Comparison of ENCODE assay signal across 32 cellular contexts in the genomic region with DNA sequence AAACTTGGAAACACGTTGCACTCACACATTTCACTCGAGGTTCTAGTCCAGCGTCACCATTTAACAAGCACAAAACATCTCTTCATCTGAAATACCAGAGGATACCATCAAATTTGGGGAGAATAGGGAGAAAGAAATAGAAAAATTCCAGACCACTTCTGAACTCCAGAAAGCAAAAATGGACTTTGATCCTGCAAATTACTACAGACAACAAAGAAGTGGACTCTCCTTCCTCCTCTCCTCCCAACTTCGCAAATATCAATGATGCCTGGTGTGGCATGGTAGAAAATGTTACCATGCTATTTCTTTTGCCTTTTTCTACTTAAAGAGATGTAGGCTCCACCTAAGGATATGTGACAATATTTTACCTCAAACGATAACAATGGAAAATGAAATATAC.
"Had no signal": no experiment of that assay in that cellular context is flagged by ENCODE, and none has a peak within 500 bp of the region (broad histone marks: within the 10 kb centered on the region; RNA-seq: fewer than 3 reads in every experiment).

No MANE protein-coding gene starts in this region.

- H3K27ac ChIP-seq: ascending aorta, breast epithelium, cardiac muscle cell, colonic mucosa, epithelial cell of prostate, esophagus squamous epithelium, gastroesophageal sphincter, heart right ventricle, VCaP had no signal

- H3K36me3 ChIP-seq: ascending aorta, breast epithelium, cardiac muscle cell, colonic mucosa, esophagus squamous epithelium, gastroesophageal sphincter, heart right ventricle had no signal

- H3K4me1 ChIP-seq: breast epithelium, colonic mucosa had no signal

- ATAC-seq: activated CD4-positive, CD25-positive, alpha-beta regulatory T cell treated with anti-CD3 and anti-CD28 coated beads, Interleukin-2, amount 50 U/mL, for 24 hours; activated CD8-positive, alpha-beta T cell treated with anti-CD3 and anti-CD28 coated beads for 36 hours; activated naive CD4-positive, alpha-beta T cell treated with anti-CD3 and anti-CD28 coated beads, Interleukin-2, amount 50 U/mL, for 72 hours; activated T-cell treated with anti-CD3 and anti-CD28 coated beads, Interleukin-2, amount 50 U/mL, for 4 hours; activated T-helper 17 cell treated with anti-CD3 and anti-CD28 coated beads, Interleukin-2, amount 50 U/mL, for 72 hours; gastroesophageal sphincter; heart right ventricle had no signal

- H3K27me3 Mint-ChIP-seq: activated B cell treated with CpG ODN at 0.5 μM for 24 hours; activated CD8-positive, alpha-beta T cell treated with anti-CD3 and anti-CD28 coated beads for 36 hours; activated naive CD8-positive, alpha-beta T cell treated with anti-CD3 and anti-CD28 coated beads, Interleukin-2, amount 10 ng/mL, durations not matched to agents 7 days and 5 days; activated T-helper 17 cell treated with anti-CD3 and anti-CD28 coated beads, Interleukin-2, amount 50 U/mL, for 72 hours; brain had no signal

- H3K4me3 ChIP-seq: ascending aorta, breast epithelium, cardiac muscle cell, colonic mucosa, esophagus squamous epithelium, gastroesophageal sphincter, heart right ventricle had no signal

- H3K27ac Mint-ChIP-seq: activated B cell treated with CpG ODN at 0.5 μM for 24 hours; activated CD8-positive, alpha-beta T cell treated with anti-CD3 and anti-CD28 coated beads for 36 hours; activated naive CD4-positive, alpha-beta T cell treated with anti-CD3 and anti-CD28 coated beads for 36 hours; activated naive CD8-positive, alpha-beta T cell treated with anti-CD3 and anti-CD28 coated beads, Interleukin-2, amount 10 ng/mL, durations not matched to agents 7 days and 5 days; activated T-helper 17 cell treated with anti-CD3 and anti-CD28 coated beads, Interleukin-2, amount 50 U/mL, for 72 hours; brain had no signal

- H3K9me3 ChIP-seq: ascending aorta, breast epithelium, colonic mucosa, esophagus squamous epithelium, gastroesophageal sphincter, heart right ventricle had no signal

- H3K27me3 ChIP-seq: ascending aorta, breast epithelium, cardiac muscle cell, colonic mucosa, esophagus squamous epithelium, gastroesophageal sphincter, heart right ventricle had no signal

- DNase-seq: activated B cell treated with CpG ODN at 0.5 μM for 24 hours; activated CD4-positive, alpha-beta T cell treated with anti-CD3 and anti-CD28 coated beads for 48 hours; activated CD4-positive, alpha-beta T cell treated with anti-CD3 and anti-CD28 coated beads, Interleukin-2, amount 50 U/mL, for 1 hour; activated CD4-positive, alpha-beta T cell treated with anti-CD3 and anti-CD28 coated beads, Interleukin-2, amount 50 U/mL, for 48 hours; activated CD8-positive, alpha-beta memory T cell treated with anti-CD3 and anti-CD28 coated beads for 24 hours; activated CD8-positive, alpha-beta T cell treated with anti-CD3 and anti-CD28 coated beads for 36 hours; activated effector memory CD4-positive, alpha-beta T cell treated with Interleukin-2 at 50 U/mL for 16 hours; activated gamma-delta T cell treated with Interleukin-2 at 50 U/mL for 16 hours; activated naive CD4-positive, alpha-beta T cell treated with anti-CD3 and anti-CD28 coated beads for 36 hours; activated naive CD8-positive, alpha-beta T cell treated with anti-CD3 and anti-CD28 coated beads, Interleukin-2, amount 10 ng/mL, durations not matched to agents 7 days and 5 days; activated T-cell treated with anti-CD3 and anti-CD28 coated beads, Interleukin-2, amount 50 U/mL, for 4 hours; central memory CD4-positive, alpha-beta T cell; cerebellar nuclear complex; colonic mucosa; effector CD8-positive, alpha-beta T cell; esophagus squamous epithelium; foreskin melanocyte; heart right ventricle; T-helper 1 cell; T-helper 2 cell had no signal

- H3K4me3 Mint-ChIP-seq: activated B cell treated with CpG ODN at 0.5 μM for 24 hours; activated CD8-positive, alpha-beta T cell treated with anti-CD3 and anti-CD28 coated beads for 36 hours; activated naive CD4-positive, alpha-beta T cell treated with anti-CD3 and anti-CD28 coated beads for 36 hours; activated naive CD8-positive, alpha-beta T cell treated with anti-CD3 and anti-CD28 coated beads, Interleukin-2, amount 10 ng/mL, durations not matched to agents 7 days and 5 days; activated T-cell treated with anti-CD3 and anti-CD28 coated beads, Interleukin-2, amount 50 U/mL, for 4 hours; activated T-helper 17 cell treated with anti-CD3 and anti-CD28 coated beads, Interleukin-2, amount 50 U/mL, for 72 hours; brain had no signal

- FAIRE-seq: endometrium, endothelial cell of umbilical vein had no signal
